Comparison of ENCODE assay signal across 13 cellular contexts in the genomic region with DNA sequence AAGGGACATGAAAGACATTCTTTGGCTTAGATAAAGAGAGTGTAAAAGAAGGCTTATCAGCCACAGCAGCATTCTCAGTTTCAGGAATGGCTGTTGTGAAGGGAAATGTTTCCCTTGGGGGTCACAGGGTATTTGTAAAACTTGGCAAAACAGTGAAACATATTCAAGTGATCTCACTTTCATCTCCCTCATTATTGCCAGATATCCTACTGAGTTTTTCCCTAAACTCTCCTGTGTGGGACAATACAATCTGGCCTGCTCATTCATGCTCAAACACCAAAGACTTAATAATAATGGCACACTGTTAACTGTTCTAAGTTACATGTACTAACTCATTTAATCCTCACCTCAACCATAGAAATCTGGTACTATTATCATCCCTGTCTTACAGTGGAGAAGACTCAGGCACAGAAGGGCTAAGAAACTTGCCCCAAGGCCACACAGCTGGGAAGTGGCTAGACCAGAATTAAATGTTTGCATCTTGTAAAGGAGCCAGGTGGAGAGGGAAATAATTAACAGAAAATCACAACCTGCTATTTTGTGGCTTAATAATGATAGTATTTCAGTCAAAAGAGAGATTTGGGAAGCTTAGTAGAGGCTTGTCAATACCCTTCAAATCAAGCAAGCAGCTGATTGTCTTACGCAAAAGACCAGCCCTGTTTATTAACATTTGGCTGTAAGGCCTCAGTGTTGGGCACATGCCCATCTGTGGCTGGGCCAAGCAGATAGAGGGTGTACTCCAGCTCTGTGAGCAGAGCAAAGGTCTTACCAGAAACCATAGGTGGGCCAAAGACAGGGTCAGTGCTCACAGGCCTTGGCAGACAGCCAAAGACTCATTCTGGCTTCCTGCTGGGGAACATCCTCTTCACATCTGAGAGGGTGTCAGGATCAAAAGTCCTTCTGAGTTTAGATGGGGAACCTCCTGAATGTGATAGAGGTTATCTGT. TPM values are rescaled to one million over a fixed set of nuclear protein-coding genes. Genes with fewer than 3 reads are reported as not detected.
DNase-seq lines count a peak whose midpoint lies in the region; ATAC-seq, FAIRE-seq and TF ChIP-seq lines count a peak whose summit lies in the region.
"Had no signal": no experiment of that assay in that cellular context is flagged by ENCODE, and none has a peak within 500 bp of the region (broad histone marks: within the 10 kb centered on the region; RNA-seq: fewer than 3 reads in every experiment).

No MANE protein-coding gene starts in this region.

- H3K4me2 ChIP-seq in K562 (ENCODE audit: insufficient read depth, low read length): no peak overlapping the region

- no peaks in the 10 kb centered on the region for H3K9me1 ChIP-seq in K562 (ENCODE audit: control insufficient read depth, insufficient read depth, low read length)

- no peak for TF ChIP-seq EP300 in K562 (IDR thresholded peaks at IDR 0.05; ENCODE audit: low read length)

- no peaks in the 10 kb centered on the region for H3K27me3 ChIP-seq in K562 (ENCODE audit: control insufficient read depth in 2 of 2, insufficient read depth in 2 of 2, low read length in 2 of 2)
- H3K27me3 ChIP-seq: vagina had no signal

- ATAC-seq in Right ventricle myocardium inferior (peak; percentile 87), K562 (no peak), left colon (peak; percentile 62)
- ATAC-seq: T-helper 17 cell had no signal

- DNase-seq in Right ventricle myocardium inferior (ENCODE audit: missing footprints) (no peak), cardiac septum (ENCODE audit: low spot score) (no peak), K562 (ENCODE audit: extremely low read depth in 1 of 4, low spot score in 3 of 4) (no peak), left colon (peak in 1 of 2 donors; percentile 15), SHP77 treated with DMSO at 0.1 percent for 48 hours (lab: John Stamatoyannopoulos, UW) (no peak), urothelium cell line (ENCODE audit: low spot score) (no peak), iPS-NIHi11 (ENCODE audit: low spot score) (no peak), D341Med (ENCODE audit: low spot score) (no peak)
- DNase-seq: activated CD8-positive, alpha-beta memory T cell treated with anti-CD3 and anti-CD28 coated beads, Interleukin-2, amount 50 U/mL, for 4 hours; Kasumi-1; T-helper 17 cell had no signal

- no peaks in the 10 kb centered on the region for H3K4me1 ChIP-seq in K562 (replicated peaks in 1 of 2; ENCODE audit: control insufficient read depth in 2 of 2, insufficient read depth in 2 of 2, low read length in 2 of 2)
- H3K4me1 ChIP-seq: HAP-1, vagina had no signal

- no peak overlapping the region for H3K9ac ChIP-seq in K562 (ENCODE audit: insufficient read depth in 1 of 2, low read depth in 2 of 2, low read length in 2 of 2)

- no peaks in the 10 kb centered on the region for H3K79me2 ChIP-seq in K562 (ENCODE audit: control insufficient read depth, insufficient read depth, low read length)

- no peaks in the 10 kb centered on the region for H4K20me1 ChIP-seq in K562 (replicated peaks; ENCODE audit: control insufficient read depth, insufficient read depth, low read length)

- H3K36me3 ChIP-seq in K562 (ENCODE audit: control insufficient read depth, insufficient read depth, low read length): no peaks in the 10 kb centered on the region
- H3K36me3 ChIP-seq: HAP-1, vagina had no signal

- in situ Hi-C loops in K562 (cut with MboI): loop anchor here (5.0 kb wide), 1 partner anchor 1208 kb away; no protein-coding TSS in a partner anchor

- H3K4me3 ChIP-seq in K562: no peak overlapping the region
- H3K4me3 ChIP-seq: HAP-1, vagina had no signal

- intact Hi-C loops in Right ventricle myocardium inferior (cut with DNase I): loop anchor here (10.0 kb wide), 1 partner anchor 1216 kb away; no protein-coding TSS in a partner anchor
- intact Hi-C loops in cardiac septum (cut with DNase I): loop anchor here (10.0 kb wide), 1 partner anchor 1216 kb away; no protein-coding TSS in a partner anchor
- intact Hi-C loops in K562 (cut with micrococcal nuclease): no loop called here
- intact Hi-C loops in left colon (cut with DNase I, micrococcal nuclease): loop anchor here in 1 of 2 donors (10.0 kb wide), 1 partner anchor 1216 kb away; no protein-coding TSS in a partner anchor

- FAIRE-seq in K562 (lab: Jason Lieb, UNC) (no peak), urothelium cell line (lab: Jason Lieb, UNC) (no peak)

- TF ChIP-seq POLR2A in K562 (conservative IDR thresholded peaks at IDR 0.05): no peak

- no peak for TF ChIP-seq RAD21 in K562 (CRISPR knock-in tag; conservative IDR thresholded peaks at IDR 0.05 in 1 of 2, IDR thresholded peaks at IDR 0.05 in 1 of 2)

- WGBS in K562 (ENCODE audit: insufficient coverage, low coverage, missing lambda C conversion rate): 0% methylated on average over 1 of the region's 1 CpG

- H2AFZ ChIP-seq in K562 (ENCODE audit: low read depth, low read length): no peak overlapping the region

- no peaks in the 10 kb centered on the region for H3K9me3 ChIP-seq in K562 (replicated peaks; ENCODE audit: control insufficient read depth, insufficient read depth, low read depth, low read length)
- H3K9me3 ChIP-seq: HAP-1, vagina had no signal

- TF ChIP-seq CTCF in K562 (IDR thresholded peaks at IDR 0.05 in 2 of 3, conservative IDR thresholded peaks at IDR 0.05 in 1 of 3; ENCODE audit: insufficient read depth in 2 of 3, low read depth in 1 of 3, low read length in 3 of 3): no peak

- CTCF ChIA-PET in K562 (lab: Yijun Ruan, JAX; ENCODE audit: low intra/inter-chr PET ratio): no interaction called here

- POLR2A ChIA-PET in K562 (lab: Yijun Ruan, JAX): no interaction called here

- BruUV-seq in K562 (replicated peaks; lab: Mats Ljungman, UMichigan): no TSS peak

- no peak overlapping the region for H3K27ac ChIP-seq in K562 (ENCODE audit: extremely low read depth, low read depth, low read length)
- H3K27ac ChIP-seq: vagina had no signal

TF ChIP-seq in K562, 482 proteins besides CTCF, POLR2A, EP300 and RAD21:
- peak; percentile 29; the same call in 1 of the 2 replicates for TF ChIP-seq NFIC (IDR thresholded peaks at IDR 0.05)
- TF ChIP-seq, protein P1, sequence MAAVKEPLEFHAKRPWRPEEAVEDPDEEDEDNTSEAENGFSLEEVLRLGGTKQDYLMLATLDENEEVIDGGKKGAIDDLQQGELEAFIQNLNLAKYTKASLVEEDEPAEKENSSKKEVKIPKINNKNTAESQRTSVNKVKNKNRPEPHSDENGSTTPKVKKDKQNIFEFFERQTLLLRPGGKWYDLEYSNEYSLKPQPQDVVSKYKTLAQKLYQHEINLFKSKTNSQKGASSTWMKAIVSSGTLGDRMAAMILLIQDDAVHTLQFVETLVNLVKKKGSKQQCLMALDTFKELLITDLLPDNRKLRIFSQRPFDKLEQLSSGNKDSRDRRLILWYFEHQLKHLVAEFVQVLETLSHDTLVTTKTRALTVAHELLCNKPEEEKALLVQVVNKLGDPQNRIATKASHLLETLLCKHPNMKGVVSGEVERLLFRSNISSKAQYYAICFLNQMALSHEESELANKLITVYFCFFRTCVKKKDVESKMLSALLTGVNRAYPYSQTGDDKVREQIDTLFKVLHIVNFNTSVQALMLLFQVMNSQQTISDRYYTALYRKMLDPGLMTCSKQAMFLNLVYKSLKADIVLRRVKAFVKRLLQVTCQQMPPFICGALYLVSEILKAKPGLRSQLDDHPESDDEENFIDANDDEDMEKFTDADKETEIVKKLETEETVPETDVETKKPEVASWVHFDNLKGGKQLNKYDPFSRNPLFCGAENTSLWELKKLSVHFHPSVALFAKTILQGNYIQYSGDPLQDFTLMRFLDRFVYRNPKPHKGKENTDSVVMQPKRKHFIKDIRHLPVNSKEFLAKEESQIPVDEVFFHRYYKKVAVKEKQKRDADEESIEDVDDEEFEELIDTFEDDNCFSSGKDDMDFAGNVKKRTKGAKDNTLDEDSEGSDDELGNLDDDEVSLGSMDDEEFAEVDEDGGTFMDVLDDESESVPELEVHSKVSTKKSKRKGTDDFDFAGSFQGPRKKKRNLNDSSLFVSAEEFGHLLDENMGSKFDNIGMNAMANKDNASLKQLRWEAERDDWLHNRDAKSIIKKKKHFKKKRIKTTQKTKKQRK (IDR thresholded peaks at IDR 0.05; ENCODE audit: borderline replicate concordance, low read depth, low read length): no peak

RNA-seq across cellular contexts. Expression of a gene that starts 17.3 kb away (rescaled TPM):
- total RNA-seq in Right ventricle myocardium inferior (661 TPM), cardiac septum (732 TPM), K562 (2014; rRNA removed) (not detected in 2 replicates), K562 (2014; rRNA removed; fragmentation: Illumina TruSeq; extraction: Trizol) (not detected in 2 replicates), K562 (2015; rRNA removed; fragmentation: Illumina TruSeq; extraction: Trizol) (not detected in 2 replicates), K562 (2021) (not detected in 2 replicates), left colon (1 to 10 TPM in 1 of 2 donors, not detected in 1; 2.1 TPM)
- not detected in 2 replicates for total RNA-seq in K562 (2011; cell fraction: chromatin; rRNA removed; ENCODE audit: low replicate concordance)
- not detected in 2 replicates for total RNA-seq in K562 (2011; cell fraction: nucleolus; rRNA removed)
- total RNA-seq in K562 (2011; cell fraction: nucleoplasm; rRNA removed): not detected in 2 replicates
- polyA plus RNA-seq in K562 (2011; rRNA removed) (not detected in 2 replicates), K562 (2014; fragmentation: Illumina TruSeq; extraction: Trizol) (not detected in 2 replicates), K562 (2014; fragmentation: Nextera tagmentation; extraction: Ambion mirVana) (not detected), K562 (2014; rRNA removed) (not detected in 2 replicates)
- not detected in 2 replicates for polyA plus RNA-seq in K562 (2011; cell fraction: cytosol; rRNA removed)
- not detected in 2 replicates for polyA plus RNA-seq in K562 (2011; cell fraction: nucleus; rRNA removed)
- not detected in 2 replicates for polyA plus RNA-seq in K562 (2012)
- not detected in 2 replicates for polyA minus RNA-seq in K562 (2011; rRNA and poly(A)+ RNA removed)
- not detected in 2 replicates for polyA minus RNA-seq in K562 (2011; cell fraction: cytosol; rRNA and poly(A)+ RNA removed)
- polyA minus RNA-seq in K562 (2011; cell fraction: nucleus; rRNA and poly(A)+ RNA removed): not detected in 2 replicates
- total RNA-seq: T-helper 17 cell, vagina had no signal

Comparison
In these comparisons a context has a peak if more than half of its experiments do, and no peak if none do; other contexts are left out.
1. RNA of a gene that starts 17.3 kb away (total RNA-seq): 732 TPM in cardiac septum (single experiment) and 661 TPM in Right ventricle myocardium inferior (single experiment); 2.1 TPM in left colon and not detected in K562; every median in the first group is over 100 times any median in the second.